1 cellular context compared by ENCODE assay signal in the genomic region with DNA sequence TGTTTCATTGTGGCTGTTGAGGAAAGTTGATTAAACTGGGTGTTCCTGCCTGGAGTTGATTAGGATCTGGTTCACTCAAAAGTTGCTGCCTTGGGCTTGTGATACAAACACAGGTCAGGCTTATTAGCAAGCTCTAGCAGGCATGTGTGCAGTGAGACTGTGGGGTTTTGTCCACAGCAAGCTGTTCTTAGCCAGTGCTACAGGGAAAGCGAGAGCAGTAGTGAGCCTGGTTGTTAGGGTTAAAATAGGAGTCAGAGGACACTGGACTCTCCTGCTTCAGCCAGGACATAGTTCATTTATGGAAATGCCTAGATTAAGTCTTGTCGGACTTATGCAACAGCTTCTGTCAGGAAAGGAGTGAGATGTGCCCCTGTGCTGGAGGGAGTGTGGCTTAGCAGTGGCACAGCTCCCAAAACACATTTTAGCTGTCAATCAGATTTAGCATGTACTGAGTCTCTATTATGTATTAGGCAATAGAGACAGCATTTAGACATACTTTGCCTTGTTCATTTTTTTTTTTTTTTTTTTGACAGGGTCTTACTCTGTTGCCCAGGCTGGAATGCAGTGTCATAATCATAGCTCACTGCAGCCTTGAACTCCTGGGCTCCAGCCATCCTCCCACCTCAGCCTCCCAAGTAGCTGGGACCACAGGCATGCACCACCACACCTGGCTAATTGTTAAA.
TF ChIP-seq lines count a peak whose summit lies in the region.

No MANE protein-coding gene starts in this region.

TF ChIP-seq in HepG2, 621 proteins besides CTCF, POLR2A, EP300 and RAD21 (continued from another document and continues in another):
- TF ChIP-seq ZBTB4 (CRISPR knock-in tag; IDR thresholded peaks at IDR 0.05; ENCODE audit: borderline replicate concordance) (no peak), HMGA1 (CRISPR knock-in tag; conservative IDR thresholded peaks at IDR 0.05) (no peak), XBP1 (CRISPR knock-in tag; IDR thresholded peaks at IDR 0.05) (no peak), CREM (IDR thresholded peaks at IDR 0.05) (no peak), CREM (CRISPR knock-in tag; IDR thresholded peaks at IDR 0.05) (no peak), CREBL2 (CRISPR knock-in tag; IDR thresholded peaks at IDR 0.05; ENCODE audit: borderline replicate concordance) (no peak), CEBPG (CRISPR knock-in tag; IDR thresholded peaks at IDR 0.05) (peak; percentile 82), PTBP1 (IDR thresholded peaks at IDR 0.05; ENCODE audit: low read depth, low read length, poor library complexity, severe bottlenecking) (no peak), SP140L (CRISPR knock-in tag; IDR thresholded peaks at IDR 0.05; ENCODE audit: borderline replicate concordance) (no peak), ZNF337 (CRISPR knock-in tag; IDR thresholded peaks at IDR 0.05; ENCODE audit: borderline replicate concordance, low read depth) (no peak), ZBTB34 (CRISPR knock-in tag; IDR thresholded peaks at IDR 0.05) (no peak), SKI (IDR thresholded peaks at IDR 0.05; ENCODE audit: partially characterized antibody) (no peak), HNF4A (CRISPR knock-in tag; IDR thresholded peaks at IDR 0.05) (peak; percentile 77), ZFY (CRISPR knock-in tag; IDR thresholded peaks at IDR 0.05) (no peak), ZBED4 (CRISPR knock-in tag; IDR thresholded peaks at IDR 0.05; ENCODE audit: borderline replicate concordance) (no peak), ZNF557 (CRISPR knock-in tag; IDR thresholded peaks at IDR 0.05) (no peak), HDAC6 (IDR thresholded peaks at IDR 0.05; ENCODE audit: low read depth, low read length) (no peak), CSRNP1 (CRISPR knock-in tag; IDR thresholded peaks at IDR 0.05) (no peak), KLF11 (CRISPR knock-in tag; IDR thresholded peaks at IDR 0.05) (no peak), IKZF4 (CRISPR knock-in tag; IDR thresholded peaks at IDR 0.05; ENCODE audit: borderline replicate concordance, low read depth, not compliant biosample characterization) (no peak), ZSCAN30 (CRISPR knock-in tag; IDR thresholded peaks at IDR 0.05) (no peak), ONECUT2 (CRISPR knock-in tag; IDR thresholded peaks at IDR 0.05) (no peak), TCF7 (IDR thresholded peaks at IDR 0.05; ENCODE audit: low read depth) (no peak), ZNF773 (CRISPR knock-in tag; IDR thresholded peaks at IDR 0.05; ENCODE audit: borderline replicate concordance) (no peak), SRSF1 (optimal IDR thresholded peaks at IDR 0.05; ENCODE audit: low read depth, low read length) (no peak), WIZ (CRISPR knock-in tag; IDR thresholded peaks at IDR 0.05) (no peak), ZNF605 (CRISPR knock-in tag; IDR thresholded peaks at IDR 0.05) (peak; percentile 61; the same call in 1 of the 2 replicates), ZNF275 (CRISPR knock-in tag; IDR thresholded peaks at IDR 0.05; ENCODE audit: borderline replicate concordance) (no peak), ZNF552 (CRISPR knock-in tag; IDR thresholded peaks at IDR 0.05; ENCODE audit: borderline replicate concordance) (no peak), NKX3-1 (CRISPR knock-in tag; IDR thresholded peaks at IDR 0.05) (no peak), TCF12 (IDR thresholded peaks at IDR 0.05) (no peak), TCF12 (CRISPR knock-in tag; IDR thresholded peaks at IDR 0.05) (no peak), HMG20B (CRISPR knock-in tag; conservative IDR thresholded peaks at IDR 0.05) (no peak), ZNF746 (CRISPR knock-in tag; IDR thresholded peaks at IDR 0.05) (no peak), MTF1 (CRISPR knock-in tag; IDR thresholded peaks at IDR 0.05) (no peak)
- TF ChIP-seq, protein P1, sequence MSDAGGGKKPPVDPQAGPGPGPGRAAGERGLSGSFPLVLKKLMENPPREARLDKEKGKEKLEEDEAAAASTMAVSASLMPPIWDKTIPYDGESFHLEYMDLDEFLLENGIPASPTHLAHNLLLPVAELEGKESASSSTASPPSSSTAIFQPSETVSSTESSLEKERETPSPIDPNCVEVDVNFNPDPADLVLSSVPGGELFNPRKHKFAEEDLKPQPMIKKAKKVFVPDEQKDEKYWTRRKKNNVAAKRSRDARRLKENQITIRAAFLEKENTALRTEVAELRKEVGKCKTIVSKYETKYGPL (CRISPR knock-in tag; IDR thresholded peaks at IDR 0.05) = peak; percentile 94
- TF ChIP-seq, protein P2, sequence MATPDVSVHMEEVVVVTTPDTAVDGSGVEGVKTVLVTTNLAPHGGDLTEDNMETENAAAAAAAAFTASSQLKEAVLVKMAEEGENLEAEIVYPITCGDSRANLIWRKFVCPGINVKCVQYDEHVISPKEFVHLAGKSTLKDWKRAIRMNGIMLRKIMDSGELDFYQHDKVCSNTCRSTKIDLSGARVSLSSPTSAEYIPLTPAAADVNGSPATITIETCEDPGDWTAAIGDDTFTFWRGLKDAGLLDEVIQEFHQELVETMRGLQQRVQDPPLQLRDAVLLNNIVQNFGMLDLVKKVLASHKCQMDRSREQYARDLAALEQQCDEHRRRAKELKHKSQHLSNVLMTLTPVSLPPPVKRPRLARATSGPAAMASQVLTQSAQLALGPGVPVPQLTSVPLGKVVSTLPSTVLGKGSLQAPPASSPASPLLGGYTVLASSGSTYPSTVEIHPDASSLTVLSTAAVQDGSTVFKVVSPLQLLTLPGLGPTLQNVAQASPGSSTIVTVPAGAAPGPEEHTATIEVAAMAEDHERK (CRISPR knock-in tag; IDR thresholded peaks at IDR 0.05; ENCODE audit: low read depth) = no peak
- TF ChIP-seq, protein P3, sequence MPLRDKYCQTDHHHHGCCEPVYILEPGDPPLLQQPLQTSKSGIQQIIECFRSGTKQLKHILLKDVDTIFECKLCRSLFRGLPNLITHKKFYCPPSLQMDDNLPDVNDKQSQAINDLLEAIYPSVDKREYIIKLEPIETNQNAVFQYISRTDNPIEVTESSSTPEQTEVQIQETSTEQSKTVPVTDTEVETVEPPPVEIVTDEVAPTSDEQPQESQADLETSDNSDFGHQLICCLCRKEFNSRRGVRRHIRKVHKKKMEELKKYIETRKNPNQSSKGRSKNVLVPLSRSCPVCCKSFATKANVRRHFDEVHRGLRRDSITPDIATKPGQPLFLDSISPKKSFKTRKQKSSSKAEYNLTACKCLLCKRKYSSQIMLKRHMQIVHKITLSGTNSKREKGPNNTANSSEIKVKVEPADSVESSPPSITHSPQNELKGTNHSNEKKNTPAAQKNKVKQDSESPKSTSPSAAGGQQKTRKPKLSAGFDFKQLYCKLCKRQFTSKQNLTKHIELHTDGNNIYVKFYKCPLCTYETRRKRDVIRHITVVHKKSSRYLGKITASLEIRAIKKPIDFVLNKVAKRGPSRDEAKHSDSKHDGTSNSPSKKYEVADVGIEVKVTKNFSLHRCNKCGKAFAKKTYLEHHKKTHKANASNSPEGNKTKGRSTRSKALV (CRISPR knock-in tag; IDR thresholded peaks at IDR 0.05) = no peak
